Comparison of ENCODE assay signal across 1 cellular context in the genomic region with DNA sequence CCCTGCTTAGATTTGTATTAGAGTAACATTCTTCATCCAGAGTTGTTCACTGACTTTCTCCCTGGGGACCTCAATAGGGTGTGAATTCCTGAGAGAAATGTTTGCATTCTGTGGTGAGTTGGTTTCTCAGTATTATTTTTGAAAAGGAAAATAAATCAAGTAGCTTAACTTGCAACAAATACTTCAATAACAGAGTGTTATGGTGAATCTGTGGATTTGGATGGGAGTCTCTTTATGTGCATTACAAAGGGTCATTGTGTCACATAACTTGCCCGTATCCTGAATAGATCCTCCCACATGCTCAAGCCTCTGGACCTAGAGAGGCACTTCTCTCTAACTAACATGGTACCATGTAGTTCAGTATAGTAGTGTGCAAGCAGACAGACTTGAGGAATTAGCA.
TF ChIP-seq lines count a peak whose summit lies in the region.

No MANE protein-coding gene starts in this region.

TF ChIP-seq in WTC11, 78 proteins besides CTCF, POLR2A, EP300 and RAD21 (continued from another document):
- TF ChIP-seq JUN (CRISPR knock-in tag; IDR thresholded peaks at IDR 0.05) (no peak), ZNF281 (CRISPR knock-in tag; IDR thresholded peaks at IDR 0.05) (no peak), ZNF512 (CRISPR knock-in tag; IDR thresholded peaks at IDR 0.05; ENCODE audit: borderline replicate concordance) (no peak), TCF7 (CRISPR knock-in tag; IDR thresholded peaks at IDR 0.05; ENCODE audit: low read depth) (no peak), ELF4 (CRISPR knock-in tag; IDR thresholded peaks at IDR 0.05; ENCODE audit: low read depth) (no peak), ETV6 (CRISPR knock-in tag; IDR thresholded peaks at IDR 0.05) (no peak)
- TF ChIP-seq, protein P1, sequence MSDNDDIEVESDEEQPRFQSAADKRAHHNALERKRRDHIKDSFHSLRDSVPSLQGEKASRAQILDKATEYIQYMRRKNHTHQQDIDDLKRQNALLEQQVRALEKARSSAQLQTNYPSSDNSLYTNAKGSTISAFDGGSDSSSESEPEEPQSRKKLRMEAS (CRISPR knock-in tag; IDR thresholded peaks at IDR 0.05), result no peak
- TF ChIP-seq, protein P2, sequence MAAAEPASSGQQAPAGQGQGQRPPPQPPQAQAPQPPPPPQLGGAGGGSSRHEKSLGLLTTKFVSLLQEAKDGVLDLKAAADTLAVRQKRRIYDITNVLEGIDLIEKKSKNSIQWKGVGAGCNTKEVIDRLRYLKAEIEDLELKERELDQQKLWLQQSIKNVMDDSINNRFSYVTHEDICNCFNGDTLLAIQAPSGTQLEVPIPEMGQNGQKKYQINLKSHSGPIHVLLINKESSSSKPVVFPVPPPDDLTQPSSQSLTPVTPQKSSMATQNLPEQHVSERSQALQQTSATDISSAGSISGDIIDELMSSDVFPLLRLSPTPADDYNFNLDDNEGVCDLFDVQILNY (CRISPR knock-in tag; IDR thresholded peaks at IDR 0.05), result no peak
